In the genomic region with DNA sequence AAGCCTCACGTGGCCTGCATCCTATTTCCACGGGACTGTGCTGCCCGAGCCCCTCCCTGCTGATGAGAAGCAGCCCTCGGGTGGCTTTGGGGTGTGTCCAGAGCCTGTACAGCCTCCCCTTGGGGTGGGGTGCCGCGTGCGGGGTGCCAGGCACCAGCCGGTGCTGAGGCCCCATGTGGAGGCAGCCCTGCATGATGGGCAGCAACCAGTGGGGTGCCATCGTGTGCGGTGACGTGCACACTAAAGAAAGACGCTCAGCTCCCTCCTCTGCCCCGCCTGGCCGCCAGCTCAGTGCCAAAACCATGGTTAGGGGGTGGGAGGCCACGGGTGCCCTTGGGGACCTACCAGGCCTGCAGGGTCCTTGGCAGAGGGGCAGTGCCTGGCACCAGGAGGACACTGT, we compare ENCODE assay signal across 2 cellular contexts.
TF ChIP-seq lines count a peak whose summit lies in the region.

No MANE protein-coding gene starts in this region.

TF ChIP-seq in K562, 482 proteins besides CTCF, POLR2A, EP300 and RAD21:
- TF ChIP-seq, protein P1, sequence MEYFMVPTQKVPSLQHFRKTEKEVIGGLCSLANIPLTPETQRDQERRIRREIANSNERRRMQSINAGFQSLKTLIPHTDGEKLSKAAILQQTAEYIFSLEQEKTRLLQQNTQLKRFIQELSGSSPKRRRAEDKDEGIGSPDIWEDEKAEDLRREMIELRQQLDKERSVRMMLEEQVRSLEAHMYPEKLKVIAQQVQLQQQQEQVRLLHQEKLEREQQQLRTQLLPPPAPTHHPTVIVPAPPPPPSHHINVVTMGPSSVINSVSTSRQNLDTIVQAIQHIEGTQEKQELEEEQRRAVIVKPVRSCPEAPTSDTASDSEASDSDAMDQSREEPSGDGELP (CRISPR knock-in tag; IDR thresholded peaks at IDR 0.05; ENCODE audit: borderline replicate concordance) = 0 out of 2 replicates have a peak, but pooled peaks have one; percentile 4
- TF ChIP-seq ZNF253 (CRISPR knock-in tag; conservative IDR thresholded peaks at IDR 0.05) = no peak

TF ChIP-seq in neural cell, 6 proteins besides CTCF, POLR2A, EP300 and RAD21:
- TF ChIP-seq POLR2AphosphoS5 (IDR thresholded peaks at IDR 0.05) (no peak), SMC3 (conservative IDR thresholded peaks at IDR 0.05; ENCODE audit: poor library complexity) (no peak), MXI1 (conservative IDR thresholded peaks at IDR 0.05; ENCODE audit: poor library complexity, severe bottlenecking) (no peak), EZH2 (IDR thresholded peaks at IDR 0.05; ENCODE audit: borderline replicate concordance, insufficient read depth, low read length, poor library complexity, severe bottlenecking) (no peak), TAF1 (IDR thresholded peaks at IDR 0.05; ENCODE audit: low read depth) (no peak)
- TF ChIP-seq, protein P2, sequence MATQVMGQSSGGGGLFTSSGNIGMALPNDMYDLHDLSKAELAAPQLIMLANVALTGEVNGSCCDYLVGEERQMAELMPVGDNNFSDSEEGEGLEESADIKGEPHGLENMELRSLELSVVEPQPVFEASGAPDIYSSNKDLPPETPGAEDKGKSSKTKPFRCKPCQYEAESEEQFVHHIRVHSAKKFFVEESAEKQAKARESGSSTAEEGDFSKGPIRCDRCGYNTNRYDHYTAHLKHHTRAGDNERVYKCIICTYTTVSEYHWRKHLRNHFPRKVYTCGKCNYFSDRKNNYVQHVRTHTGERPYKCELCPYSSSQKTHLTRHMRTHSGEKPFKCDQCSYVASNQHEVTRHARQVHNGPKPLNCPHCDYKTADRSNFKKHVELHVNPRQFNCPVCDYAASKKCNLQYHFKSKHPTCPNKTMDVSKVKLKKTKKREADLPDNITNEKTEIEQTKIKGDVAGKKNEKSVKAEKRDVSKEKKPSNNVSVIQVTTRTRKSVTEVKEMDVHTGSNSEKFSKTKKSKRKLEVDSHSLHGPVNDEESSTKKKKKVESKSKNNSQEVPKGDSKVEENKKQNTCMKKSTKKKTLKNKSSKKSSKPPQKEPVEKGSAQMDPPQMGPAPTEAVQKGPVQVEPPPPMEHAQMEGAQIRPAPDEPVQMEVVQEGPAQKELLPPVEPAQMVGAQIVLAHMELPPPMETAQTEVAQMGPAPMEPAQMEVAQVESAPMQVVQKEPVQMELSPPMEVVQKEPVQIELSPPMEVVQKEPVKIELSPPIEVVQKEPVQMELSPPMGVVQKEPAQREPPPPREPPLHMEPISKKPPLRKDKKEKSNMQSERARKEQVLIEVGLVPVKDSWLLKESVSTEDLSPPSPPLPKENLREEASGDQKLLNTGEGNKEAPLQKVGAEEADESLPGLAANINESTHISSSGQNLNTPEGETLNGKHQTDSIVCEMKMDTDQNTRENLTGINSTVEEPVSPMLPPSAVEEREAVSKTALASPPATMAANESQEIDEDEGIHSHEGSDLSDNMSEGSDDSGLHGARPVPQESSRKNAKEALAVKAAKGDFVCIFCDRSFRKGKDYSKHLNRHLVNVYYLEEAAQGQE (IDR thresholded peaks at IDR 0.05; ENCODE audit: borderline replicate concordance) = no peak
